ENCODE assay signal across 14 cellular contexts in genomic region chr2:78892310-78892709, GRCh38.
DNase-seq lines count a peak whose midpoint lies in the region; ATAC-seq and TF ChIP-seq lines count a peak whose summit lies in the region.
"Had no signal": no experiment of that assay in that cellular context is flagged by ENCODE, and none has a peak within 500 bp of the region (broad histone marks: within the 10 kb centered on the region; RNA-seq: fewer than 3 reads in every experiment).

No MANE protein-coding gene starts in this region.

- DNase-seq in GM23338 (ENCODE audit: low spot score) (no peak), mesothelial cell of epicardium (ENCODE audit: low spot score in 2 of 2, unreplicated experiment in 2 of 2) (no peak), left lung (no peak), NCI-H2196 treated with DMSO at 0.1 percent for 48 hours (lab: John Stamatoyannopoulos, UW; ENCODE audit: unreplicated experiment) (no peak)
- DNase-seq in activated CD4-positive, alpha-beta T cell treated with anti-CD3 and anti-CD28 coated beads, Interleukin-2, amount 10 ng/mL, durations not matched to agents 7 days and 5 days = no peak
- DNase-seq: C1 segment of cervical spinal cord; Caco-2; CD4-positive, alpha-beta memory T cell; DMS153; DND-41; GOT3; HFFc6 had no signal

- H3K27ac Mint-ChIP-seq in GM23338 = no peak overlapping the region
- peak overlapping the region; percentile 19 for H3K27ac Mint-ChIP-seq in mesothelial cell of epicardium
- no peak overlapping the region for H3K27ac Mint-ChIP-seq in activated CD4-positive, alpha-beta T cell treated with anti-CD3 and anti-CD28 coated beads, Interleukin-2, amount 10 ng/mL, durations not matched to agents 7 days and 5 days
- H3K27ac Mint-ChIP-seq: CD4-positive, alpha-beta memory T cell; HFFc6 had no signal

- CTCF ChIA-PET in activated CD4-positive, alpha-beta T cell treated with anti-CD3 and anti-CD28 coated beads, Interleukin-2, amount 10 ng/mL, durations not matched to agents 7 days and 5 days (lab: Charles Lee) = no interaction called here

- H3K4me3 ChIP-seq in GM23338 (no peak overlapping the region), OCI-LY3 (ENCODE audit: low read length) (peak overlapping the region; percentile 24; the same call in 1 of the 2 replicates), left lung (no peak overlapping the region)
- H3K4me3 ChIP-seq: HAP-1 had no signal

- no peaks in the 10 kb centered on the region for H3F3A ChIP-seq in GM23338 (replicated peaks; ENCODE audit: low read depth)

- H3K9me3 ChIP-seq in OCI-LY3 (ENCODE audit: insufficient read depth, low read length) (no peaks in the 10 kb centered on the region), left lung (no peaks in the 10 kb centered on the region)
- H3K9me3 ChIP-seq: Caco-2, HAP-1 had no signal

- H3K27me3 Mint-ChIP-seq in GM23338 (ENCODE audit: insufficient read depth, low read depth, poor library complexity) = no peaks in the 10 kb centered on the region
- H3K27me3 Mint-ChIP-seq in mesothelial cell of epicardium (ENCODE audit: low read depth) = no peaks in the 10 kb centered on the region
- H3K27me3 Mint-ChIP-seq in activated CD4-positive, alpha-beta T cell treated with anti-CD3 and anti-CD28 coated beads, Interleukin-2, amount 10 ng/mL, durations not matched to agents 7 days and 5 days = no peaks in the 10 kb centered on the region
- H3K27me3 Mint-ChIP-seq: CD4-positive, alpha-beta memory T cell had no signal

- H3K4me1 ChIP-seq in GM23338 (ENCODE audit: insufficient read depth) (peaks cover under 1% of the 10 kb centered on the region; the same call in 1 of the 2 replicates), OCI-LY3 (ENCODE audit: low read length) (peaks cover 18% of the 10 kb centered on the region), left lung (no peaks in the 10 kb centered on the region)
- H3K4me1 ChIP-seq: Caco-2, HAP-1 had no signal

- H3K4me2 ChIP-seq in GM23338 (no peak overlapping the region), OCI-LY3 (ENCODE audit: low read length) (peak overlapping the region; percentile 70)

- H3K36me3 Mint-ChIP-seq in GM23338 (ENCODE audit: low read depth) (no peaks in the 10 kb centered on the region), mesothelial cell of epicardium (no peaks in the 10 kb centered on the region)
- H3K36me3 Mint-ChIP-seq in activated CD4-positive, alpha-beta T cell treated with anti-CD3 and anti-CD28 coated beads, Interleukin-2, amount 10 ng/mL, durations not matched to agents 7 days and 5 days (ENCODE audit: low read depth) = no peaks in the 10 kb centered on the region
- H3K36me3 Mint-ChIP-seq: CD4-positive, alpha-beta memory T cell had no signal

- H3K27ac ChIP-seq in GM23338 (ENCODE audit: low read depth) = no peak overlapping the region
- H3K27ac ChIP-seq in OCI-LY3 (ENCODE audit: low read length) = no peak overlapping the region
- H3K27ac ChIP-seq in left lung = no peak overlapping the region

- TF ChIP-seq CTCF in GM23338 (conservative IDR thresholded peaks at IDR 0.05; ENCODE audit: low read depth in 2 of 2) (no peak), OCI-LY3 (IDR thresholded peaks at IDR 0.05; ENCODE audit: low read depth, low read length) (no peak), mesothelial cell of epicardium (IDR thresholded peaks at IDR 0.05; ENCODE audit: unreplicated experiment) (no peak), left lung (IDR thresholded peaks at IDR 0.05) (no peak)

- ATAC-seq in GM23338 (no peak), left lung (no peak)

- intact Hi-C loops in left lung (cut with DNase I) = no loop called here

- H3K4me3 Mint-ChIP-seq in GM23338 (no peak overlapping the region), mesothelial cell of epicardium (no peak overlapping the region)
- H3K4me3 Mint-ChIP-seq in activated CD4-positive, alpha-beta T cell treated with anti-CD3 and anti-CD28 coated beads, Interleukin-2, amount 10 ng/mL, durations not matched to agents 7 days and 5 days = no peak overlapping the region
- H3K4me3 Mint-ChIP-seq: CD4-positive, alpha-beta memory T cell; HFFc6 had no signal

- H3K27me3 ChIP-seq in GM23338 (ENCODE audit: insufficient read depth) (no peaks in the 10 kb centered on the region), OCI-LY3 (ENCODE audit: low read depth, low read length) (no peaks in the 10 kb centered on the region), left lung (no peaks in the 10 kb centered on the region)

- H3K9me2 ChIP-seq in GM23338 (ENCODE audit: insufficient read depth) = no peaks in the 10 kb centered on the region; the same call in 1 of the 2 replicates

- H2AFZ ChIP-seq in GM23338 (peak overlapping the region; percentile 8; the same call in 1 of the 2 replicates), OCI-LY3 (ENCODE audit: low read depth, low read length) (peak overlapping the region; percentile 73; the same call in 1 of the 2 replicates)

- H3K9me3 Mint-ChIP-seq in GM23338 (no peaks in the 10 kb centered on the region), mesothelial cell of epicardium (no peaks in the 10 kb centered on the region)
- no peaks in the 10 kb centered on the region for H3K9me3 Mint-ChIP-seq in activated CD4-positive, alpha-beta T cell treated with anti-CD3 and anti-CD28 coated beads, Interleukin-2, amount 10 ng/mL, durations not matched to agents 7 days and 5 days

- H3K79me2 ChIP-seq in GM23338 (replicated peaks; ENCODE audit: insufficient read depth) (no peaks in the 10 kb centered on the region), OCI-LY3 (ENCODE audit: low read length) (no peaks in the 10 kb centered on the region)

- no peaks in the 10 kb centered on the region; the same call in 1 of the 2 replicates for H4K20me1 ChIP-seq in GM23338 (replicated peaks; ENCODE audit: insufficient read depth)
- no peaks in the 10 kb centered on the region for H4K20me1 ChIP-seq in OCI-LY3 (ENCODE audit: insufficient read depth, low read length)

- H3K4me1 Mint-ChIP-seq in GM23338 (peaks cover 13% of the 10 kb centered on the region), mesothelial cell of epicardium (peaks cover 8% of the 10 kb centered on the region)
- no peaks in the 10 kb centered on the region for H3K4me1 Mint-ChIP-seq in activated CD4-positive, alpha-beta T cell treated with anti-CD3 and anti-CD28 coated beads, Interleukin-2, amount 10 ng/mL, durations not matched to agents 7 days and 5 days
- H3K4me1 Mint-ChIP-seq: CD4-positive, alpha-beta memory T cell had no signal

- H3K9ac ChIP-seq in OCI-LY3 (ENCODE audit: low read length) = no peak overlapping the region

- H3K36me3 ChIP-seq in GM23338 (ENCODE audit: insufficient read depth) (no peaks in the 10 kb centered on the region), OCI-LY3 (replicated peaks; ENCODE audit: low read depth, low read length) (no peaks in the 10 kb centered on the region), left lung (no peaks in the 10 kb centered on the region)
- H3K36me3 ChIP-seq: HAP-1 had no signal

- POLR2A ChIA-PET in activated CD4-positive, alpha-beta T cell treated with anti-CD3 and anti-CD28 coated beads, Interleukin-2, amount 10 ng/mL, durations not matched to agents 7 days and 5 days (lab: Charles Lee) = no interaction called here

TF ChIP-seq in GM23338, 12 proteins besides CTCF, POLR2A, EP300 and RAD21 (continues in another document):
- TF ChIP-seq NANOG (IDR thresholded peaks at IDR 0.05; ENCODE audit: borderline replicate concordance) (no peak), REST (IDR thresholded peaks at IDR 0.05; ENCODE audit: unreplicated experiment) (no peak), ZNF331 (CRISPR knock-in tag; IDR thresholded peaks at IDR 0.05; ENCODE audit: low read depth) (no peak), CREB1 (CRISPR knock-in tag; IDR thresholded peaks at IDR 0.05; ENCODE audit: low read depth) (no peak)
